ENCODE assay signal across 12 cellular contexts in the genomic region with DNA sequence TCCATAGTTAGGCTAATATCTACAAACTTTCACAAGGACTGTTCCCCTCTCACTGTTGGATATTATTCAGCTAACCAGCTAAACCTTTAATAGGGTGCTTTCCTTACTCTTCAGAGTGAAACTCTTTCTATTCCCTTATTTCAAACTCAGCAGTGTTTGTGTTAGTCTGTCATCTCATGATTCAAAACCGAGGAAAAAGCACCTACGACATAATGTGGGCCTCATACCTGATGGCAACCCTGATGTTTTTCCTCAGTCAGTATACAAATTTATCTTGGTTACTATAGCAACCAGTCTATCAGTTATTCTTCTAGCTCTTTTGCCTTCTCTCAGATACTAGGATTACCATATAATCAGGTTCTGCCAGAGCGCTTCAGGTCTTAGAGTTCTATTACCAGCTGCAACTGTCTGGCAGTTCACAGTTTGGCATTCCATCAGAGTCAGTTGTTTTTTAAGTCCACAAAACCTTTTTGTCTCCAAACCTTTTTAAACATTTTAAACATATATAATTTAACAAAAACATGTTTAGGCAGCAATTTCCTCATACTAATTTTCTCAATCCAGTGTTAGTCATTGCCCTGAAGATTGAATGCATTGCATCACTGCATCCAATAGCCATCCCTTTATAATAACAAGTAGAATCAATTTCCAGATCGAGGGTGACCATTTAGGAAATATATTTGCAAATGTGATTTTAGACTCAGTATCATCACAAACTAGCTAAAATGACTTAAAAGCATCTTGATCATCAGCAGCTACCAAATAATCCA. TPM values are rescaled to one million over a fixed set of nuclear protein-coding genes. Genes with fewer than 3 reads are reported as not detected.
A peak's percentile ranks its signal among the peaks of the same experiment; 100 is the strongest.
DNase-seq lines count a peak whose midpoint lies in the region; ATAC-seq, FAIRE-seq and TF ChIP-seq lines count a peak whose summit lies in the region.
"Had no signal": no experiment of that assay in that cellular context is flagged by ENCODE, and none has a peak within 500 bp of the region (broad histone marks: within the 10 kb centered on the region; RNA-seq: fewer than 3 reads in every experiment).

No MANE protein-coding gene starts in this region.

- TF ChIP-seq CTCF in foreskin keratinocyte (conservative IDR thresholded peaks at IDR 0.05) (no peak), GM13976 (IDR thresholded peaks at IDR 0.05; ENCODE audit: borderline replicate concordance, control extremely low read depth, extremely low read depth, insufficient read depth, missing control alignments) (no peak)

- peak overlapping the region; percentile 64 for H3K27ac ChIP-seq in foreskin keratinocyte
- H3K27ac ChIP-seq: cardiac muscle cell, pancreas had no signal

- peaks cover 14% of the 10 kb centered on the region for H3K4me1 ChIP-seq in foreskin keratinocyte

- DNase-seq in GM18507 (ENCODE audit: extremely low spot score, insufficient read length, low read depth) (no peak), foreskin keratinocyte (peak in 1 of 2 donors; percentile 47), dedifferentiated amniotic fluid mesenchymal stem cell (ENCODE audit: extremely low spot score) (no peak), GM13976 (ENCODE audit: low spot score) (no peak), NCI-H2227 (lab: John Stamatoyannopoulos, UW; ENCODE audit: unreplicated experiment) (no peak)
- DNase-seq: activated CD4-positive, alpha-beta T cell treated with anti-CD3 and anti-CD28 coated beads, Interleukin-2, amount 50 U/mL, for 48 hours; DMS 273 treated with DMSO at 0.1 percent for 48 hours; pancreas had no signal

- peak; percentile 50 for FAIRE-seq in GM18507 (lab: Jason Lieb, UNC)

- in situ Hi-C loops in GM13976 (cut with MboI; ENCODE audit: low sequenced_read_pairs, unreplicated experiment), result no loop called here

- ATAC-seq in GM21717 (IDR thresholded peaks at IDR 0.05; ENCODE audit: unreplicated experiment) (peak; percentile 45), HG03558 (IDR thresholded peaks at IDR 0.05; ENCODE audit: extremely low read depth, unreplicated experiment) (peak; percentile 35), foreskin keratinocyte (peak; percentile 68), HG03025 (IDR thresholded peaks at IDR 0.05; ENCODE audit: low FRiP score, unreplicated experiment) (no peak)

- H3K27me3 ChIP-seq in foreskin keratinocyte, result no peaks in the 10 kb centered on the region
- H3K27me3 ChIP-seq: cardiac muscle cell had no signal

RNA-seq across cellular contexts. Expression of a gene that starts 7.4 kb away (rescaled TPM):
- total RNA-seq in foreskin keratinocyte, result 16.2 and 18.6 TPM in 2 replicates
- polyA plus RNA-seq in foreskin keratinocyte, result 3.5 and 4.2 TPM in 2 replicates
